In the genomic region with DNA sequence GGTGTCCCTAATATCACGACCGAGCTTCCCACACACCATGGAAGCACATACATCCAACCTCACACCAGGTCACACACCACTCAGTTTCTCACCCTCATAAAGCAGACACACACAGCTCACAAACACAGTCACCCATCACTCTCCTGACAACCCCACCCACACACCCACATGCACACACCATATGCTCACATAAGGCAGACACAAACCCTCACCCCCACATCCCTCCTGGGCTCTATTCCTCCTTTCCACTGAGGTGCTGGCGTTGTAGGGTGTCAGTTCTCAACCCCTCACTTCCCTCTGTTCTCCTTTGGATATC, we compare ENCODE assay signal across 18 cellular contexts. TPM values are rescaled to one million over a fixed set of nuclear protein-coding genes. Genes with fewer than 3 reads are reported as not detected.
"Had no signal": no experiment of that assay in that cellular context is flagged by ENCODE, and none has a peak within 500 bp of the region (broad histone marks: within the 10 kb centered on the region; RNA-seq: fewer than 3 reads in every experiment).

No MANE protein-coding gene starts in this region.

- H3K9me3 Mint-ChIP-seq: activated CD4-positive, alpha-beta T cell treated with anti-CD3 and anti-CD28 coated beads, Interleukin-2, amount 10 ng/mL, durations not matched to agents 7 days and 5 days; activated T-cell treated with anti-CD3 and anti-CD28 coated beads, Interleukin-2, amount 50 U/mL, for 4 hours; stimulated activated naive B cell treated with anti-CD40 and anti-IgM and Interleukin-4, amounts not matched to agents 10 μg/mL and 1 μg/mL and 100 μg/mL, for 72 hours had no signal

- H3K4me3 ChIP-seq: gastrocnemius medialis, heart right ventricle, left ventricle myocardium inferior, spleen, thyroid gland had no signal

- H3K27ac ChIP-seq: gastrocnemius medialis, heart right ventricle, left ventricle myocardium inferior, spleen, thyroid gland had no signal

- ATAC-seq: activated CD8-positive, alpha-beta T cell treated with anti-CD3 and anti-CD28 coated beads, Interleukin-2, amount 10 ng/mL, durations not matched to agents 7 days and 5 days; activated T-cell treated with anti-CD3 and anti-CD28 coated beads, Interleukin-2, amount 50 U/mL, for 4 hours; gastrocnemius medialis; heart right ventricle; stimulated activated naive B cell treated with anti-CD40 and anti-IgM and Interleukin-4, amounts not matched to agents 10 μg/mL and 1 μg/mL and 100 μg/mL, for 72 hours had no signal

- H3K27ac Mint-ChIP-seq: activated CD4-positive, alpha-beta T cell treated with anti-CD3 and anti-CD28 coated beads, Interleukin-2, amount 10 ng/mL, durations not matched to agents 7 days and 5 days; activated CD8-positive, alpha-beta T cell treated with anti-CD3 and anti-CD28 coated beads, Interleukin-2, amount 10 ng/mL, durations not matched to agents 7 days and 5 days; nephron; stimulated activated naive B cell treated with anti-CD40 and anti-IgM and Interleukin-4, amounts not matched to agents 10 μg/mL and 1 μg/mL and 100 μg/mL, for 72 hours had no signal

- DNase-seq: activated CD4-positive, alpha-beta T cell treated with anti-CD3 and anti-CD28 coated beads, Interleukin-2, amount 10 ng/mL, durations not matched to agents 7 days and 5 days; activated CD8-positive, alpha-beta T cell treated with anti-CD3 and anti-CD28 coated beads, Interleukin-2, amount 10 ng/mL, durations not matched to agents 7 days and 5 days; activated naive CD4-positive, alpha-beta T cell treated with anti-CD3 and anti-CD28 coated beads, Interleukin-2, amount 50 U/mL, for 16 hours; activated T-cell treated with anti-CD3 and anti-CD28 coated beads, Interleukin-2, amount 50 U/mL, for 4 hours; gastrocnemius medialis; heart right ventricle; left ventricle myocardium inferior; mammary epithelial cell; midbrain; spleen; stimulated activated CD4-positive, alpha-beta T cell treated with anti-CD3 and anti-CD28 coated beads, Interleukin-4, amount 100 ng/mL, for 4 hours; stimulated activated naive B cell treated with anti-CD40 and anti-IgM and Interleukin-4, amounts not matched to agents 10 μg/mL and 1 μg/mL and 100 μg/mL, for 72 hours; T-helper 1 cell; T1000; thyroid gland had no signal

- H3K9me3 ChIP-seq: gastrocnemius medialis, heart right ventricle, left ventricle myocardium inferior, spleen, thyroid gland had no signal

- H3K4me3 Mint-ChIP-seq: activated CD4-positive, alpha-beta T cell treated with anti-CD3 and anti-CD28 coated beads, Interleukin-2, amount 10 ng/mL, durations not matched to agents 7 days and 5 days; activated CD8-positive, alpha-beta T cell treated with anti-CD3 and anti-CD28 coated beads, Interleukin-2, amount 10 ng/mL, durations not matched to agents 7 days and 5 days; activated T-cell treated with anti-CD3 and anti-CD28 coated beads, Interleukin-2, amount 50 U/mL, for 4 hours; nephron; stimulated activated naive B cell treated with anti-CD40 and anti-IgM and Interleukin-4, amounts not matched to agents 10 μg/mL and 1 μg/mL and 100 μg/mL, for 72 hours had no signal

- FAIRE-seq: colon had no signal

- H3K36me3 ChIP-seq: gastrocnemius medialis, heart right ventricle, left ventricle myocardium inferior, spleen, thyroid gland had no signal

RNA-seq across cellular contexts. Expression of gene RHBG, which starts 48.6 kb away (rescaled TPM):
- total RNA-seq: activated CD4-positive, alpha-beta T cell treated with anti-CD3 and anti-CD28 coated beads, Interleukin-2, amount 10 ng/mL, durations not matched to agents 7 days and 5 days; activated CD8-positive, alpha-beta T cell treated with anti-CD3 and anti-CD28 coated beads, Interleukin-2, amount 10 ng/mL, durations not matched to agents 7 days and 5 days; activated T-cell treated with anti-CD3 and anti-CD28 coated beads, Interleukin-2, amount 50 U/mL, for 4 hours; gastrocnemius medialis; heart right ventricle; kidney epithelial cell; left ventricle myocardium inferior; mammary epithelial cell; thyroid gland had no signal
- polyA plus RNA-seq: heart right ventricle, mammary epithelial cell had no signal
